19 cellular contexts compared by ENCODE assay signal in the genomic region with DNA sequence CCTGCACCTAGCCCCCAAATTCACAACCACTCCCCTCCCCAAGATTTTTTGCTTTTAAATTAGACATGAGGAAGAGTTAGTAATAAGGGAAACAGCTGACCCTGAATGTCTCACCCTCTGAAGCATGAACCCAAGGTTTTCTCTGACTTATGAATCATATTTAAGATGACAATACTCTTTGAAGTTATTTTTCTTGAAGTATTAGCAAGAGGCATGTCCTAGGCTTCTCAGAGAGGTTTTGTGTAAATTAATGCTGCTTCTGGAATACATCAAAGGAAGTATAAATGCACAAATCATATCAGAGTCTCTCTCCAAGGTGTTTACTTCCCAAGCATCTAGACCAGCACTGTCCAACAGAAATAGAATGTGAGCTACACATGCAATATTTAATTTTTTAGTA.
DNase-seq lines count a peak whose midpoint lies in the region; ATAC-seq, FAIRE-seq and TF ChIP-seq lines count a peak whose summit lies in the region.
"Had no signal": no experiment of that assay in that cellular context is flagged by ENCODE, and none has a peak within 500 bp of the region (broad histone marks: within the 10 kb centered on the region; RNA-seq: fewer than 3 reads in every experiment).

No MANE protein-coding gene starts in this region.

- no peaks in the 10 kb centered on the region for H3K79me2 ChIP-seq in astrocyte (ENCODE audit: insufficient read depth, low read length)

- H3K9me3 Mint-ChIP-seq in astrocyte (ENCODE audit: unreplicated experiment) = no peaks in the 10 kb centered on the region
- H3K9me3 Mint-ChIP-seq: activated naive CD8-positive, alpha-beta T cell treated with anti-CD3 and anti-CD28 coated beads, Interleukin-2, amount 50 U/mL, for 24 hours had no signal

- no peak for FAIRE-seq in astrocyte (lab: Jason Lieb, UNC)
- FAIRE-seq: colon, HTR-8/SVneo had no signal

- H4K20me1 ChIP-seq in astrocyte (ENCODE audit: insufficient read depth, low read length) = no peaks in the 10 kb centered on the region

- H3K9ac ChIP-seq in astrocyte (ENCODE audit: low read length) = no peak overlapping the region

- no peak overlapping the region for H3K4me3 ChIP-seq in astrocyte (ENCODE audit: insufficient read depth, low read depth, low read length)
- H3K4me3 ChIP-seq: lower lobe of right lung, testis had no signal

- H3K36me3 ChIP-seq in astrocyte (ENCODE audit: insufficient read depth, low read length) = no peaks in the 10 kb centered on the region
- H3K36me3 ChIP-seq: lower lobe of right lung had no signal

- peak overlapping the region; percentile 24 for H3K4me2 ChIP-seq in astrocyte (ENCODE audit: low read length)

- H3K4me1 Mint-ChIP-seq in astrocyte (ENCODE audit: low read depth, unreplicated experiment) = peaks cover 25% of the 10 kb centered on the region

- TF ChIP-seq CTCF in astrocyte (IDR thresholded peaks at IDR 0.05; ENCODE audit: insufficient read depth, low read depth, low read length) (no peak), foreskin keratinocyte (conservative IDR thresholded peaks at IDR 0.05) (no peak)

- DNase-seq in HT1080 (ENCODE audit: low read depth) = peak; percentile 76
- DNase-seq in astrocyte (ENCODE audit: low read depth) = peak; percentile 73
- DNase-seq in foreskin keratinocyte = peak; percentile 54 to 71
- DNase-seq in stromal cell of bone marrow (ENCODE audit: low read depth) = peak; percentile 64
- DNase-seq in GOT3 (lab: John Stamatoyannopoulos, UW) = no peak
- DNase-seq in 8988T = no peak
- DNase-seq: activated CD4-positive, alpha-beta memory T cell treated with anti-CD3 and anti-CD28 coated beads for 36 hours; activated naive CD8-positive, alpha-beta T cell treated with anti-CD3 and anti-CD28 coated beads, Interleukin-2, amount 50 U/mL, for 24 hours; DMS79 treated with DMSO at 0.1 percent for 48 hours; lower lobe of right lung; MM.1S; NCI-H2081; NCI-H526 treated with DMSO at 0.1 percent for 48 hours; right cardiac atrium; stimulated activated CD4-positive, alpha-beta T cell treated with anti-CD3 and anti-CD28 coated beads, Interleukin-2, amount 100 ng/mL, for 24 hours; testis had no signal

- H3K27me3 ChIP-seq in astrocyte (ENCODE audit: insufficient read depth, low read length) (no peaks in the 10 kb centered on the region), foreskin keratinocyte (no peaks in the 10 kb centered on the region)
- H3K27me3 ChIP-seq: testis had no signal

- H3K36me3 Mint-ChIP-seq in astrocyte (ENCODE audit: low read depth, unreplicated experiment) = no peaks in the 10 kb centered on the region
- H3K36me3 Mint-ChIP-seq: activated CD4-positive, alpha-beta memory T cell treated with anti-CD3 and anti-CD28 coated beads for 36 hours had no signal

- no peak overlapping the region for H2AFZ ChIP-seq in astrocyte (ENCODE audit: low read depth, low read length)

- H3K4me3 Mint-ChIP-seq in astrocyte (ENCODE audit: unreplicated experiment) = no peak overlapping the region
- H3K4me3 Mint-ChIP-seq: activated CD4-positive, alpha-beta memory T cell treated with anti-CD3 and anti-CD28 coated beads for 36 hours; activated naive CD8-positive, alpha-beta T cell treated with anti-CD3 and anti-CD28 coated beads, Interleukin-2, amount 50 U/mL, for 24 hours had no signal

- no peaks in the 10 kb centered on the region for H3K9me3 ChIP-seq in astrocyte (ENCODE audit: insufficient read depth, low read depth, low read length)
- H3K9me3 ChIP-seq: lower lobe of right lung, testis had no signal

- no peak overlapping the region for H3K27ac Mint-ChIP-seq in astrocyte (ENCODE audit: unreplicated experiment)
- H3K27ac Mint-ChIP-seq: activated CD4-positive, alpha-beta memory T cell treated with anti-CD3 and anti-CD28 coated beads for 36 hours; activated naive CD8-positive, alpha-beta T cell treated with anti-CD3 and anti-CD28 coated beads, Interleukin-2, amount 50 U/mL, for 24 hours had no signal

- peak; percentile 82 for ATAC-seq in foreskin keratinocyte
- no peak for ATAC-seq in HG03460 (IDR thresholded peaks at IDR 0.05; ENCODE audit: unreplicated experiment)
- ATAC-seq: activated naive CD8-positive, alpha-beta T cell treated with anti-CD3 and anti-CD28 coated beads, Interleukin-2, amount 50 U/mL, for 24 hours; lower lobe of right lung; right cardiac atrium had no signal

- H3K27ac ChIP-seq in astrocyte (ENCODE audit: low read depth, low read length) (peak overlapping the region; percentile 77), foreskin keratinocyte (peak overlapping the region; percentile 21)
- H3K27ac ChIP-seq: lower lobe of right lung, testis had no signal

- H3K4me1 ChIP-seq in astrocyte (ENCODE audit: insufficient read depth, low read length) (peaks cover 16% of the 10 kb centered on the region), foreskin keratinocyte (peaks cover 31% of the 10 kb centered on the region)
- H3K4me1 ChIP-seq: testis had no signal

- peaks cover under 1% of the 10 kb centered on the region for H3K27me3 Mint-ChIP-seq in astrocyte (ENCODE audit: low read depth, unreplicated experiment)
- H3K27me3 Mint-ChIP-seq: activated CD4-positive, alpha-beta memory T cell treated with anti-CD3 and anti-CD28 coated beads for 36 hours; activated naive CD8-positive, alpha-beta T cell treated with anti-CD3 and anti-CD28 coated beads, Interleukin-2, amount 50 U/mL, for 24 hours had no signal

Comparison
In these comparisons a context has a peak if more than half of its experiments do, and no peak if none do; other contexts are left out.
1. DNase-seq: peak in HT1080 (single experiment), astrocyte (single experiment), foreskin keratinocyte (2 of 2) and stromal cell of bone marrow (single experiment); none in GOT3 (single experiment) and 8988T (single experiment).